ENCODE assay signal across 10 cellular contexts in the genomic region with DNA sequence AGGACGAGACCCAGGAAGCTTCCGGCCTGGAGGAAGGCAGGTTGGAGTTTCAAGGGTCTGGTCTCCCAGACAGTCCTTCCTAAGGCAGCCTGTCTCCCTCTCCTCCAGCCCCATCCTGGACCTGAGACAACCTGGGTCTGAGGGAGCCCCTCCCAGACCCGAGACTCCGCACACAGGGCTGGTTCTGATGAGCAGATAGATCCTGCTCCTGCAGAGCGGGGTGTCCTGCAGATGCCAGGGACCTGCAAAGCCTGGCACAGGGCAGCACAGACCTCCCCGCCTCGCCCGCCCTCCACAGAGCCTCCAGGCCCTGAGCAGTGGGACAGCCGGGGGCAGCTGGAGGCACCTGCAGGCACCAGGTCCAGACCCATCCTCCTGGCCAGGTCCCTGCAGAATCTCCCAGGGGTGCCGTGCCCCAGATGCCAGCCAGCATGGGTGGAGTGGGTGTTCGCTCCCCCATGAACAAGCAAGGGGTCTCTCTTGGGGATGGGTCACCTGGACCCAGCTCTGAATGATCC. TPM values are rescaled to one million over a fixed set of nuclear protein-coding genes. Genes with fewer than 3 reads are reported as not detected.
DNase-seq lines count a peak whose midpoint lies in the region; ATAC-seq, FAIRE-seq and TF ChIP-seq lines count a peak whose summit lies in the region.
"Had no signal": no experiment of that assay in that cellular context is flagged by ENCODE, and none has a peak within 500 bp of the region (broad histone marks: within the 10 kb centered on the region; RNA-seq: fewer than 3 reads in every experiment).

No MANE protein-coding gene starts in this region.

- TF ChIP-seq RAD21 in HCT116 (IDR thresholded peaks at IDR 0.05; ENCODE audit: low read depth): no peak

- TF ChIP-seq CTCF in HCT116 (IDR thresholded peaks at IDR 0.05 in 2 of 3, conservative IDR thresholded peaks at IDR 0.05 in 1 of 3; ENCODE audit: borderline replicate concordance in 1 of 3, insufficient read depth in 1 of 3, low read depth in 2 of 3, low read length in 2 of 3): no peak
- TF ChIP-seq CTCF in kidney (IDR thresholded peaks at IDR 0.05; ENCODE audit: borderline replicate concordance, extremely low read depth, insufficient read depth): no peak

- no TSS peak for BruUV-seq in HCT116 (replicated peaks; lab: Mats Ljungman, UMichigan)

- H3K27me3 ChIP-seq in HCT116 (ENCODE audit: insufficient read depth, low read length) (no peaks in the 10 kb centered on the region), Karpas-422 (ENCODE audit: low read length) (no peaks in the 10 kb centered on the region)

- CTCF ChIA-PET in HCT116 (lab: Charles Lee) (no interaction called here), HEK293T (lab: Yijun Ruan, JAX) (no interaction called here)

- no peak for DNase-seq in HCT116 (ENCODE audit: low read depth, low spot score)
- DNase-seq in activated naive CD4-positive, alpha-beta T cell treated with anti-CD3 and anti-CD28 coated beads, Interleukin-2, amount 50 U/mL, for 16 hours: peak; percentile 11
- peak; percentile 80 for DNase-seq in kidney
- peak; percentile 29 for DNase-seq in stimulated activated naive CD8-positive, alpha-beta T cell treated with anti-CD3 and anti-CD28 coated beads, Interleukin-15, Interleukin-2, amounts not matched to agents 100 U/mL and 50 U/mL, for 24 hours
- DNase-seq in hippocampal formation (lab: John Stamatoyannopoulos, UW): no peak
- DNase-seq in HEK293T (ENCODE audit: extremely low spot score): no peak
- no peak for DNase-seq in Karpas-422
- no peak for DNase-seq in effector CD4-positive, alpha-beta T cell

- H3K4me1 ChIP-seq in HCT116 (ENCODE audit: control insufficient read depth in 1 of 2, insufficient read depth in 2 of 2, low read length in 2 of 2) (peaks cover 40 to 85% of the 10 kb centered on the region in 2 experiments), kidney (ENCODE audit: control insufficient read depth in 1 of 2, insufficient read depth in 1 of 2, low read depth in 1 of 2, low read length in 2 of 2) (peaks cover 54 to 64% of the 10 kb centered on the region in 2 donors), Karpas-422 (ENCODE audit: low read length) (peaks cover 30% of the 10 kb centered on the region)

- ATAC-seq in HCT116: no peak
- no peak for ATAC-seq in stimulated activated naive CD8-positive, alpha-beta T cell treated with anti-CD3 and anti-CD28 coated beads, Interleukin-15, Interleukin-2, amounts not matched to agents 100 U/mL and 50 U/mL, for 24 hours

- intact Hi-C loops in HCT116 (cut with micrococcal nuclease): no loop called here
- intact Hi-C loops in kidney (cut with DNase I): no loop called here

- POLR2A ChIA-PET in HCT116 (lab: Charles Lee) (no interaction called here), HEK293T (lab: Yijun Ruan, JAX) (interaction anchor here (0.9 kb wide), 1 partner anchor 9 kb away, joined by 3 read pairs; no protein-coding TSS in a partner anchor)

- RAD21 ChIA-PET in HCT116 (lab: Charles Lee; ENCODE audit: low non-redundant PET in 1 of 2, low total read pairs in 2 of 2, uncharacterized antibody in 2 of 2, unreplicated experiment in 2 of 2): no interaction called here

- H4K20me1 ChIP-seq in HCT116 (ENCODE audit: insufficient read depth): peaks cover 8% of the 10 kb centered on the region; the same call in 1 of the 2 replicates
- peaks cover 43% of the 10 kb centered on the region; the same call in 1 of the 2 replicates for H4K20me1 ChIP-seq in Karpas-422 (ENCODE audit: insufficient read depth, low read depth, low read length)

- H3K36me3 ChIP-seq in HCT116 (ENCODE audit: control insufficient read depth in 1 of 2, insufficient read depth in 2 of 2, low read length in 2 of 2): peaks cover 12 to 15% of the 10 kb centered on the region in 2 experiments; a peak in 3 of 4 replicates
- H3K36me3 ChIP-seq in kidney (ENCODE audit: control insufficient read depth in 1 of 2, insufficient read depth in 2 of 2, low read length in 2 of 2): peaks cover 3 to 10% of the 10 kb centered on the region in 2 donors
- H3K36me3 ChIP-seq in Karpas-422 (ENCODE audit: insufficient read depth, low read length): peaks cover 5% of the 10 kb centered on the region; the same call in 1 of the 2 replicates

- peak overlapping the region; percentile 70; the same call in 1 of the 2 replicates for H3K27ac ChIP-seq in HCT116 (ENCODE audit: low read depth, low read length)
- H3K27ac ChIP-seq in kidney (ENCODE audit: low read depth in 2 of 2, low read length in 2 of 2): peak overlapping the region; percentile 97
- no peak overlapping the region for H3K27ac ChIP-seq in Karpas-422 (ENCODE audit: low read length)
- H3K27ac ChIP-seq: VCaP had no signal

- H3K79me2 ChIP-seq in HCT116 (ENCODE audit: insufficient read depth, low read length) (peaks cover 21% of the 10 kb centered on the region), Karpas-422 (ENCODE audit: low read length) (no peaks in the 10 kb centered on the region)

- H3K4me2 ChIP-seq in HCT116 (ENCODE audit: low read length): no peak overlapping the region
- no peak overlapping the region for H3K4me2 ChIP-seq in Karpas-422 (ENCODE audit: low read depth, low read length, poor library complexity, severe bottlenecking)

- H3K4me3 ChIP-seq in HCT116 (replicated peaks in 1 of 2; ENCODE audit: low read depth in 1 of 2, low read length in 2 of 2) (no peak overlapping the region), kidney (ENCODE audit: low read length in 2 of 2) (peak overlapping the region in 1 of 2 donors; percentile 14), Karpas-422 (ENCODE audit: low read length) (no peak overlapping the region)

- H3K9ac ChIP-seq in HCT116 (ENCODE audit: low read length) (no peak overlapping the region), kidney (ENCODE audit: low read length in 2 of 2) (peak overlapping the region in 1 of 2 donors; percentile 70), Karpas-422 (ENCODE audit: low read length) (no peak overlapping the region)

- no peak for TF ChIP-seq POLR2A in HCT116 (IDR thresholded peaks at IDR 0.05; ENCODE audit: borderline replicate concordance, extremely low read depth, insufficient read depth, insufficient read length)

- no peak for FAIRE-seq in kidney (lab: Jason Lieb, UNC)
- FAIRE-seq: frontal cortex had no signal

- H3K9me2 ChIP-seq in HCT116 (ENCODE audit: insufficient read depth) (no peaks in the 10 kb centered on the region), Karpas-422 (replicated peaks; ENCODE audit: insufficient read depth, low read length) (no peaks in the 10 kb centered on the region)

- no peak overlapping the region for H2AFZ ChIP-seq in HCT116 (ENCODE audit: low read depth, low read length, poor library complexity, severe bottlenecking)
- no peak overlapping the region for H2AFZ ChIP-seq in Karpas-422 (ENCODE audit: low read length)

- H3K9me3 ChIP-seq in HCT116 (ENCODE audit: control insufficient read depth in 1 of 2, insufficient read depth in 1 of 2, low read depth in 1 of 2, low read length in 2 of 2) (no peaks in the 10 kb centered on the region), kidney (ENCODE audit: control insufficient read depth in 1 of 2, low read length in 2 of 2) (no peaks in the 10 kb centered on the region), Karpas-422 (ENCODE audit: low read length) (no peaks in the 10 kb centered on the region)

TF ChIP-seq in HCT116, 20 proteins besides CTCF, POLR2A, EP300 and RAD21 (continues in another document):
- TF ChIP-seq JUND (IDR thresholded peaks at IDR 0.05): no peak
- TF ChIP-seq EZH2phosphoT487 (IDR thresholded peaks at IDR 0.05; ENCODE audit: borderline replicate concordance): no peak
- TF ChIP-seq YY1 (IDR thresholded peaks at IDR 0.05; ENCODE audit: extremely low read depth, insufficient replicate concordance, low read depth, low read length): no peak

TF ChIP-seq in HEK293T, 16 proteins besides CTCF, POLR2A, EP300 and RAD21:
- no peak for TF ChIP-seq FOXA1 (IDR thresholded peaks at IDR 0.05)
- TF ChIP-seq NFRKB (IDR thresholded peaks at IDR 0.05): no peak
- no peak for TF ChIP-seq L3MBTL2 (conservative IDR thresholded peaks at IDR 0.05)
- TF ChIP-seq ARNT (IDR thresholded peaks at IDR 0.05): no peak
- TF ChIP-seq SP1 (IDR thresholded peaks at IDR 0.05): no peak
TF ChIP-seq in HEK293T: peak in this region for 0.

RNA-seq across cellular contexts. Expression of a gene that starts 7.8 kb away (rescaled TPM):
- total RNA-seq in HCT116 (2021; ENCODE audit: unreplicated experiment) (116 TPM), kidney (107 TPM)
- 84.5 and 97.2 TPM in 2 replicates for polyA plus RNA-seq in HCT116 (2012)
- polyA plus RNA-seq in kidney (ENCODE audit: insufficient read depth, low read depth, low replicate concordance): 96.5 TPM
- total RNA-seq in Karpas-422 (2014; rRNA removed; shearing (Covaris generic); ENCODE audit: low replicate concordance): 15.4 and 41.1 TPM in 2 replicates

RNA-seq across cellular contexts. Expression of a gene that starts 44.2 kb away (rescaled TPM):
- not detected for total RNA-seq in HCT116 (2021; ENCODE audit: unreplicated experiment)
- polyA plus RNA-seq in HCT116 (2012): not detected in 2 replicates
- total RNA-seq in kidney: 0.16 TPM
- polyA plus RNA-seq in kidney (ENCODE audit: insufficient read depth, low read depth, low replicate concordance): not detected
- not detected in 2 replicates for total RNA-seq in Karpas-422 (2014; rRNA removed; shearing (Covaris generic); ENCODE audit: low replicate concordance)

RNA-seq across cellular contexts. Expression of a gene that starts 49.9 kb away (rescaled TPM):
- total RNA-seq in HCT116 (2021; ENCODE audit: unreplicated experiment): 45.8 TPM
- polyA plus RNA-seq in HCT116 (2012): 39.6 and 41.0 TPM in 2 replicates
- 54.0 TPM for total RNA-seq in kidney
- 37.3 TPM for polyA plus RNA-seq in kidney (ENCODE audit: insufficient read depth, low read depth, low replicate concordance)
- total RNA-seq in Karpas-422 (2014; rRNA removed; shearing (Covaris generic); ENCODE audit: low replicate concordance): 12.7 and 34.2 TPM in 2 replicates

RNA-seq across cellular contexts. Expression of a gene that starts 50.1 kb away (rescaled TPM):
- total RNA-seq in HCT116 (2021; ENCODE audit: unreplicated experiment) (16.6 TPM), kidney (28.4 TPM)
- polyA plus RNA-seq in HCT116 (2012): 13.0 and 13.7 TPM in 2 replicates
- 27.2 TPM for polyA plus RNA-seq in kidney (ENCODE audit: insufficient read depth, low read depth, low replicate concordance)
- 4.7 and 4.8 TPM in 2 replicates for total RNA-seq in Karpas-422 (2014; rRNA removed; shearing (Covaris generic); ENCODE audit: low replicate concordance)

Comparison
In these comparisons a context has a peak if more than half of its experiments do, and no peak if none do; other contexts are left out.
1. DNase-seq: peak in activated naive CD4-positive, alpha-beta T cell treated with anti-CD3 and anti-CD28 coated beads, Interleukin-2, amount 50 U/mL, for 16 hours (single experiment), kidney (single experiment) and stimulated activated naive CD8-positive, alpha-beta T cell treated with anti-CD3 and anti-CD28 coated beads, Interleukin-15, Interleukin-2, amounts not matched to agents 100 U/mL and 50 U/mL, for 24 hours (single experiment); none in HCT116 (single experiment), hippocampal formation (0 of 2), HEK293T (single experiment), Karpas-422 (single experiment) and effector CD4-positive, alpha-beta T cell (single experiment).